ENCODE assay signal across 8 cellular contexts in genomic region chr11:74592441-74593362, GRCh38. TPM values are rescaled to one million over a fixed set of nuclear protein-coding genes. Genes with fewer than 3 reads are reported as not detected.
A peak's percentile ranks its signal among the peaks of the same experiment; 100 is the strongest.
DNase-seq lines count a peak whose midpoint lies in the region; ATAC-seq, FAIRE-seq and TF ChIP-seq lines count a peak whose summit lies in the region.

A gene with protein sequence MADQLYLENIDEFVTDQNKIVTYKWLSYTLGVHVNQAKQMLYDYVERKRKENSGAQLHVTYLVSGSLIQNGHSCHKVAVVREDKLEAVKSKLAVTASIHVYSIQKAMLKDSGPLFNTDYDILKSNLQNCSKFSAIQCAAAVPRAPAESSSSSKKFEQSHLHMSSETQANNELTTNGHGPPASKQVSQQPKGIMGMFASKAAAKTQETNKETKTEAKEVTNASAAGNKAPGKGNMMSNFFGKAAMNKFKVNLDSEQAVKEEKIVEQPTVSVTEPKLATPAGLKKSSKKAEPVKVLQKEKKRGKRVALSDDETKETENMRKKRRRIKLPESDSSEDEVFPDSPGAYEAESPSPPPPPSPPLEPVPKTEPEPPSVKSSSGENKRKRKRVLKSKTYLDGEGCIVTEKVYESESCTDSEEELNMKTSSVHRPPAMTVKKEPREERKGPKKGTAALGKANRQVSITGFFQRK (plus strand): TSS chr11:74592582. CDS start chr11:74592659, 77 bp downstream.

- no peak for FAIRE-seq in HepG2 (lab: Jason Lieb, UNC)

- peak within 1 kb of the TSS; percentile 71 for H3K27ac ChIP-seq in HepG2 (ENCODE audit: extremely low read length, insufficient read depth, low read length)

- DNase-seq in CD14-positive monocyte (ENCODE audit: low spot score) = peak; percentile 90
- peak; percentile 96 for DNase-seq in NCI-H82 (lab: John Stamatoyannopoulos, UW)
- peak; percentile 95 to 96 for DNase-seq in activated CD4-positive, alpha-beta T cell treated with anti-CD3 and anti-CD28 coated beads, Interleukin-2, amount 50 U/mL, for 48 hours
- peak; percentile 81 to 93 for DNase-seq in dermis microvascular lymphatic vessel endothelial cell (ENCODE audit: low read depth in 2 of 2)
- peak; percentile 83 for DNase-seq in HepG2 (ENCODE audit: low spot score)
- DNase-seq in stimulated activated CD4-positive, alpha-beta T cell treated with anti-CD3 and anti-CD28 coated beads, Interleukin-4, amount 100 ng/mL, for 1 hour = peak; percentile 95

- no peak for TF ChIP-seq EP300 in HepG2 (IDR thresholded peaks at IDR 0.05; ENCODE audit: low read depth in 2 of 2, low read length in 2 of 2)
- no peak for TF ChIP-seq EP300 in HepG2 (CRISPR knock-in tag; IDR thresholded peaks at IDR 0.05; ENCODE audit: borderline replicate concordance)

- 0 out of 2 replicates have a peak, but pooled peaks cover 4% of the 10 kb centered on the region for H4K20me1 ChIP-seq in HepG2 (ENCODE audit: insufficient read depth, low read length)

- H2AFZ ChIP-seq in HepG2 (ENCODE audit: low read length) = peak within 1 kb of the TSS; percentile 100

- H3K9me3 Mint-ChIP-seq in CD14-positive monocyte = peaks cover 0 to 7% (median 0%) of the 10 kb centered on the region in 7 donors

- H3K9me3 ChIP-seq in HepG2 (ENCODE audit: low read length) = no peaks in the 10 kb centered on the region

- BruUV-seq in HepG2 (replicated peaks; lab: Mats Ljungman, UMichigan) = no TSS peak

- intact Hi-C loops in CD14-positive monocyte (cut with micrococcal nuclease) = no loop called here
- intact Hi-C loops in HepG2 (cut with micrococcal nuclease; ENCODE audit: unreplicated experiment) = no loop called here

- peaks cover 25% of the 10 kb centered on the region for H3K4me1 ChIP-seq in HepG2 (ENCODE audit: insufficient read depth, low read length)

- peaks cover 19% of the 10 kb centered on the region for H3K4me1 Mint-ChIP-seq in CD14-positive monocyte

- H3K27me3 ChIP-seq in HepG2 (ENCODE audit: control insufficient read depth in 1 of 2, insufficient read depth in 2 of 2, low read length in 2 of 2) = no peaks in the 10 kb centered on the region; a peak in 1 of 5 replicates

- TF ChIP-seq RAD21 in HepG2 (CRISPR knock-in tag; IDR thresholded peaks at IDR 0.05) = no peak

- ATAC-seq in GM19452 (IDR thresholded peaks at IDR 0.05; ENCODE audit: unreplicated experiment) (peak; percentile 93), HG03575 (IDR thresholded peaks at IDR 0.05; ENCODE audit: extremely low read depth, insufficient number of reproducible peaks, low FRiP score, unreplicated experiment) (peak; percentile 66), HepG2 (peak; percentile 97)

- TF ChIP-seq CTCF in CD14-positive monocyte (IDR thresholded peaks at IDR 0.05) (no peak), HepG2 (CRISPR knock-in tag; IDR thresholded peaks at IDR 0.05) (no peak)

- peak within 1 kb of the TSS; percentile 92 to 99 (median 98) for H3K27ac Mint-ChIP-seq in CD14-positive monocyte

- H3K9ac ChIP-seq in HepG2 (ENCODE audit: insufficient read depth, low read depth, low read length) = peak within 1 kb of the TSS; percentile 74

- POLR2A ChIA-PET in HepG2 (lab: Yijun Ruan, JAX) = interaction anchor here (2.3 kb wide), 1 partner anchor 99 kb away, joined by 14 read pairs; the partner anchor contains the start of gene LIPT2

- WGBS in HepG2 (ENCODE audit: low lambda C conversion rate) = 1% methylated on average over 37 of the region's 63 CpGs

- H3K4me2 ChIP-seq in HepG2 (ENCODE audit: low read depth, low read length) = peak within 1 kb of the TSS; percentile 91

- H3K4me3 ChIP-seq in HepG2 (replicated peaks in 1 of 3; ENCODE audit: insufficient read depth in 1 of 3, low read depth in 2 of 3, low read length in 3 of 3) = peak within 1 kb of the TSS; percentile 75 to 96 (median 87)

- in situ Hi-C loops in HepG2 (cut with HindIII; ENCODE audit: extremely low pct_ligation_motif_present, low pct_unique_long_range_greater_than_20kb) = no loop called here

- CTCF ChIA-PET in HepG2 (lab: Yijun Ruan, JAX; ENCODE audit: low intra/inter-chr PET ratio, low total read pairs) = no interaction called here

- H3K36me3 ChIP-seq in HepG2 (replicated peaks in 1 of 2; ENCODE audit: control insufficient read depth in 1 of 2, insufficient read depth in 2 of 2, low read length in 2 of 2) = 0 out of 5 replicates have a peak, but pooled peaks cover 1 to 4% of the 10 kb centered on the region in 2 experiments

- H3K79me2 ChIP-seq in HepG2 (ENCODE audit: insufficient read depth, low read length) = peaks cover 2% of the 10 kb centered on the region

- H3K4me3 Mint-ChIP-seq in CD14-positive monocyte = peak within 1 kb of the TSS; percentile 96 to 100

- H3K27me3 Mint-ChIP-seq in CD14-positive monocyte (ENCODE audit: low read depth in 3 of 3) = peaks cover 0 to 1% (median 1%) of the 10 kb centered on the region in 3 donors

- peaks cover 27 to 33% of the 10 kb centered on the region in 2 donors for H3K36me3 Mint-ChIP-seq in CD14-positive monocyte

- TF ChIP-seq POLR2A in HepG2 (IDR thresholded peaks at IDR 0.05; ENCODE audit: insufficient read depth in 1 of 2, low read depth in 2 of 2, low read length in 2 of 2) = peak; percentile 56 to 63; a peak in 2 of 4 replicates

TF ChIP-seq in HepG2, 621 proteins besides CTCF, POLR2A, EP300 and RAD21 (continues in another document):
- no peak for TF ChIP-seq KLF9 (CRISPR knock-in tag; IDR thresholded peaks at IDR 0.05; ENCODE audit: low read depth)
- TF ChIP-seq, protein P1, sequence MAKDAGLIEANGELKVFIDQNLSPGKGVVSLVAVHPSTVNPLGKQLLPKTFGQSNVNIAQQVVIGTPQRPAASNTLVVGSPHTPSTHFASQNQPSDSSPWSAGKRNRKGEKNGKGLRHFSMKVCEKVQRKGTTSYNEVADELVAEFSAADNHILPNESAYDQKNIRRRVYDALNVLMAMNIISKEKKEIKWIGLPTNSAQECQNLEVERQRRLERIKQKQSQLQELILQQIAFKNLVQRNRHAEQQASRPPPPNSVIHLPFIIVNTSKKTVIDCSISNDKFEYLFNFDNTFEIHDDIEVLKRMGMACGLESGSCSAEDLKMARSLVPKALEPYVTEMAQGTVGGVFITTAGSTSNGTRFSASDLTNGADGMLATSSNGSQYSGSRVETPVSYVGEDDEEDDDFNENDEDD (CRISPR knock-in tag; IDR thresholded peaks at IDR 0.05; ENCODE audit: borderline replicate concordance) = peak; percentile 99
- TF ChIP-seq ZNF878 (CRISPR knock-in tag; IDR thresholded peaks at IDR 0.05) = no peak
- no peak for TF ChIP-seq SP2 (CRISPR knock-in tag; IDR thresholded peaks at IDR 0.05)
- TF ChIP-seq, protein P2, sequence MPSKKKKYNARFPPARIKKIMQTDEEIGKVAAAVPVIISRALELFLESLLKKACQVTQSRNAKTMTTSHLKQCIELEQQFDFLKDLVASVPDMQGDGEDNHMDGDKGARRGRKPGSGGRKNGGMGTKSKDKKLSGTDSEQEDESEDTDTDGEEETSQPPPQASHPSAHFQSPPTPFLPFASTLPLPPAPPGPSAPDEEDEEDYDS (CRISPR knock-in tag; IDR thresholded peaks at IDR 0.05) = peak; percentile 48
- peak; percentile 49 for TF ChIP-seq RBFOX2 (IDR thresholded peaks at IDR 0.05; ENCODE audit: low read depth, low read length)
- TF ChIP-seq SP5 (CRISPR knock-in tag; IDR thresholded peaks at IDR 0.05; ENCODE audit: borderline replicate concordance, low read depth) = peak; percentile 48; the same call in 1 of the 2 replicates
- TF ChIP-seq ZBTB10 (CRISPR knock-in tag; IDR thresholded peaks at IDR 0.05; ENCODE audit: borderline replicate concordance) = no peak; the same call in 1 of the 2 replicates

RNA-seq across cellular contexts. Expression of the gene that starts here (rescaled TPM):
- polyA plus RNA-seq in CD14-positive monocyte (10 to 100 TPM; 26.2 to 29.9 TPM), HepG2 (2011; rRNA removed) (5.1 and 6.3 TPM in 2 replicates)
- total RNA-seq in dermis microvascular lymphatic vessel endothelial cell (8.6 and 9.1 TPM in 2 replicates), HepG2 (2016; rRNA removed; fragmentation: Illumina TruSeq; extraction: Trizol) (18.9 and 23.7 TPM in 2 replicates)
- 4.0 and 4.8 TPM in 2 replicates for total RNA-seq in HepG2 (2016; cell fraction: cytosol; rRNA removed; fragmentation: Illumina TruSeq; extraction: Trizol; ENCODE audit: low read depth)
- 18.2 and 21.5 TPM in 2 replicates for total RNA-seq in HepG2 (2016; cell fraction: insoluble cytoplasmic fraction; rRNA removed; fragmentation: Illumina TruSeq; extraction: Trizol)
- 8.3 and 9.4 TPM in 2 replicates for total RNA-seq in HepG2 (2016; cell fraction: membrane; rRNA removed; fragmentation: Illumina TruSeq; extraction: Trizol)
- total RNA-seq in HepG2 (2016; cell fraction: nucleus; rRNA removed; fragmentation: Illumina TruSeq; extraction: Trizol) = 18.8 and 20.7 TPM in 2 replicates
- polyA plus RNA-seq in HepG2 (2011; cell fraction: cytosol; rRNA removed) = 2.7 and 2.9 TPM in 2 replicates
- polyA plus RNA-seq in HepG2 (2011; cell fraction: nucleus; rRNA removed) = 4.1 and 4.3 TPM in 2 replicates
- 3.5 and 5.9 TPM in 2 replicates for polyA plus RNA-seq in HepG2 (2012)
- polyA plus RNA-seq in HepG2 (2016; cell fraction: cytosol; fragmentation: Illumina TruSeq; extraction: Trizol; ENCODE audit: low read depth) = 1.4 and 1.8 TPM in 2 replicates
- polyA plus RNA-seq in HepG2 (2016; cell fraction: insoluble cytoplasmic fraction; fragmentation: Illumina TruSeq; extraction: Trizol; ENCODE audit: low read depth) = 18.6 and 19.5 TPM in 2 replicates
- 3.6 and 4.0 TPM in 2 replicates for polyA plus RNA-seq in HepG2 (2016; cell fraction: membrane; fragmentation: Illumina TruSeq; extraction: Trizol; ENCODE audit: low read depth)
- polyA plus RNA-seq in HepG2 (2016; cell fraction: nucleus; fragmentation: Illumina TruSeq; extraction: Trizol; ENCODE audit: insufficient read depth, low read depth) = 20.7 and 27.8 TPM in 2 replicates
- polyA minus RNA-seq in HepG2 (2011; rRNA and poly(A)+ RNA removed; ENCODE audit: low replicate concordance) = 6.2 and 54.4 TPM in 2 replicates
- 2.5 and 5.3 TPM in 2 replicates for polyA minus RNA-seq in HepG2 (2011; cell fraction: cytosol; rRNA and poly(A)+ RNA removed)
- polyA minus RNA-seq in HepG2 (2011; cell fraction: nucleus; rRNA and poly(A)+ RNA removed) = 8.5 and 9.9 TPM in 2 replicates

Comparison
In these comparisons a context has a peak if more than half of its experiments do, and no peak if none do; other contexts are left out.
1. Peak in every context shown above with its lines: DNase-seq, ATAC-seq, H3K4me3 ChIP-seq and H3K27ac ChIP-seq.